ENCODE assay signal across 10 cellular contexts in genomic region chr11:125627236-125627910, GRCh38. TPM values are rescaled to one million over a fixed set of nuclear protein-coding genes. Genes with fewer than 3 reads are reported as not detected.
A peak's percentile ranks its signal among the peaks of the same experiment; 100 is the strongest.
DNase-seq lines count a peak whose midpoint lies in the region; ATAC-seq, FAIRE-seq and TF ChIP-seq lines count a peak whose summit lies in the region.
"Had no signal": no experiment of that assay in that cellular context is flagged by ENCODE, and none has a peak within 500 bp of the region (broad histone marks: within the 10 kb centered on the region; RNA-seq: fewer than 3 reads in every experiment).

No MANE protein-coding gene starts in this region.

- TF ChIP-seq POLR2A in HepG2 (IDR thresholded peaks at IDR 0.05; ENCODE audit: insufficient read depth in 1 of 2, low read depth in 2 of 2, low read length in 2 of 2), result no peak
- no peak for TF ChIP-seq POLR2A in right lobe of liver (IDR thresholded peaks at IDR 0.05)

- peaks cover 27% of the 10 kb centered on the region for H3K79me2 ChIP-seq in HepG2 (ENCODE audit: insufficient read depth, low read length)

- H2AFZ ChIP-seq in HepG2 (ENCODE audit: low read length), result no peak overlapping the region

- TF ChIP-seq EP300 in HepG2 (IDR thresholded peaks at IDR 0.05; ENCODE audit: low read depth in 2 of 2, low read length in 2 of 2) (no peak), HepG2 (CRISPR knock-in tag; IDR thresholded peaks at IDR 0.05; ENCODE audit: borderline replicate concordance) (no peak)

- H3K9me3 ChIP-seq in HepG2 (ENCODE audit: low read length), result no peaks in the 10 kb centered on the region
- no peaks in the 10 kb centered on the region for H3K9me3 ChIP-seq in right lobe of liver
- no peaks in the 10 kb centered on the region for H3K9me3 ChIP-seq in WERI-Rb-1 (ENCODE audit: severe bottlenecking)
- H3K9me3 ChIP-seq: thyroid gland had no signal

- H3K9ac ChIP-seq in HepG2 (ENCODE audit: insufficient read depth, low read depth, low read length), result peak overlapping the region; percentile 85

- CTCF ChIA-PET in HepG2 (lab: Yijun Ruan, JAX; ENCODE audit: low intra/inter-chr PET ratio, low total read pairs), result no interaction called here

- no peak for DNase-seq in HepG2 (ENCODE audit: low spot score)
- no peak for DNase-seq in right lobe of liver
- no peak for DNase-seq in WERI-Rb-1
- DNase-seq in foreskin keratinocyte, result peak; percentile 5 to 19
- no peak for DNase-seq in NAMALWA (ENCODE audit: low spot score)
- DNase-seq in Right ventricle myocardium superior, result no peak
- no peak for DNase-seq in NCI-H2107 treated with DMSO at 0.1 percent for 48 hours (lab: John Stamatoyannopoulos, UW; ENCODE audit: unreplicated experiment)
- DNase-seq: thyroid gland had no signal

- no peaks in the 10 kb centered on the region for H4K20me1 ChIP-seq in HepG2 (ENCODE audit: insufficient read depth, low read length)

- peak overlapping the region; percentile 93 for H3K4me2 ChIP-seq in HepG2 (ENCODE audit: low read depth, low read length)

- TF ChIP-seq CTCF in HepG2 (CRISPR knock-in tag; IDR thresholded peaks at IDR 0.05), result no peak
- no peak for TF ChIP-seq CTCF in right lobe of liver (IDR thresholded peaks at IDR 0.05)
- no peak for TF ChIP-seq CTCF in WERI-Rb-1 (IDR thresholded peaks at IDR 0.05; ENCODE audit: low read depth, low read length)
- TF ChIP-seq CTCF in foreskin keratinocyte (conservative IDR thresholded peaks at IDR 0.05), result no peak

- peaks cover 4 to 9% of the 10 kb centered on the region in 2 experiments; a peak in 3 of 5 replicates for H3K36me3 ChIP-seq in HepG2 (replicated peaks in 1 of 2; ENCODE audit: control insufficient read depth in 1 of 2, insufficient read depth in 2 of 2, low read length in 2 of 2)
- H3K36me3 ChIP-seq in right lobe of liver, result no peaks in the 10 kb centered on the region
- peaks cover 54% of the 10 kb centered on the region for H3K36me3 ChIP-seq in WERI-Rb-1
- H3K36me3 ChIP-seq: thyroid gland had no signal

- POLR2A ChIA-PET in HepG2 (lab: Yijun Ruan, JAX), result interaction anchor here (3.1 kb wide), 1 partner anchor 35 kb away, joined by 24 read pairs; the partner anchor contains the start of gene STT3A

- BruUV-seq in HepG2 (replicated peaks; lab: Mats Ljungman, UMichigan), result no TSS peak

- no peak for ATAC-seq in HepG2
- no peak for ATAC-seq in right lobe of liver
- no peak for ATAC-seq in foreskin keratinocyte
- ATAC-seq in Right ventricle myocardium superior (ENCODE audit: poor library complexity), result no peak
- ATAC-seq in HG02973 (IDR thresholded peaks at IDR 0.05; ENCODE audit: unreplicated experiment), result no peak

- WGBS in HepG2 (ENCODE audit: low lambda C conversion rate), result 66% methylated on average over 7 of the region's 7 CpGs
- WGBS in right lobe of liver (ENCODE audit: insufficient coverage, low coverage, low lambda C conversion rate, missing lambda C conversion rate), result 67% methylated on average over 7 of the region's 7 CpGs

- H3K4me3 ChIP-seq in HepG2 (replicated peaks in 1 of 3; ENCODE audit: insufficient read depth in 1 of 3, low read depth in 2 of 3, low read length in 3 of 3), result peak overlapping the region; percentile 79 to 90 (median 79); a peak in 5 of 6 replicates
- no peak overlapping the region for H3K4me3 ChIP-seq in right lobe of liver
- peak overlapping the region; percentile 97 for H3K4me3 ChIP-seq in WERI-Rb-1 (ENCODE audit: low read depth, low read length)

- TF ChIP-seq RAD21 in HepG2 (CRISPR knock-in tag; IDR thresholded peaks at IDR 0.05), result no peak

- H3K4me1 ChIP-seq in HepG2 (ENCODE audit: insufficient read depth, low read length) (peaks cover 29% of the 10 kb centered on the region), right lobe of liver (peaks cover 0 to 8% (median 4%) of the 10 kb centered on the region in 4 donors), foreskin keratinocyte (peaks cover 10% of the 10 kb centered on the region)

- H3K27me3 ChIP-seq in HepG2 (ENCODE audit: control insufficient read depth in 1 of 2, insufficient read depth in 2 of 2, low read length in 2 of 2) (no peaks in the 10 kb centered on the region; a peak in 1 of 5 replicates), right lobe of liver (no peaks in the 10 kb centered on the region), WERI-Rb-1 (ENCODE audit: insufficient read depth, low read depth, severe bottlenecking) (no peaks in the 10 kb centered on the region), foreskin keratinocyte (no peaks in the 10 kb centered on the region)
- H3K27me3 ChIP-seq: thyroid gland had no signal

- intact Hi-C loops in HepG2 (cut with micrococcal nuclease; ENCODE audit: unreplicated experiment), result no loop called here
- intact Hi-C loops in right lobe of liver (cut with DNase I), result no loop called here
- intact Hi-C loops in Right ventricle myocardium superior (cut with DNase I), result loop anchor here (10.0 kb wide), 2 partner anchors 53 to 247 kb away; no protein-coding TSS in a partner anchor

- H3K27ac ChIP-seq in HepG2 (ENCODE audit: extremely low read length, insufficient read depth, low read length), result peak overlapping the region; percentile 87
- H3K27ac ChIP-seq in right lobe of liver, result no peak overlapping the region
- no peak overlapping the region; the same call in 1 of the 2 replicates for H3K27ac ChIP-seq in WERI-Rb-1
- H3K27ac ChIP-seq in foreskin keratinocyte, result peak overlapping the region; percentile 82
- H3K27ac ChIP-seq: thyroid gland had no signal

- FAIRE-seq in HepG2 (lab: Jason Lieb, UNC), result no peak

- in situ Hi-C loops in HepG2 (cut with HindIII; ENCODE audit: extremely low pct_ligation_motif_present, low pct_unique_long_range_greater_than_20kb), result loop anchor here (5.0 to 25.0 kb wide), 2 partner anchors 245 to 585 kb away; partner anchors contain the start of genes FAM118B and RPUSD4

RNA-seq across cellular contexts. Expression of gene CHEK1, which starts 2.4 kb away (rescaled TPM):
- total RNA-seq in HepG2 (2016; rRNA removed; fragmentation: Illumina TruSeq; extraction: Trizol) (83.2 and 152 TPM in 2 replicates), right lobe of liver (1 to 10 TPM in 4 of 6 experiments, under 1 TPM in 2; 0.59 to 6.9 (median 1.7) TPM), foreskin keratinocyte (56.8 and 61.0 TPM in 2 replicates), Right ventricle myocardium superior (0.83 TPM)
- total RNA-seq in HepG2 (2016; cell fraction: cytosol; rRNA removed; fragmentation: Illumina TruSeq; extraction: Trizol; ENCODE audit: low read depth), result 21.4 and 24.7 TPM in 2 replicates
- total RNA-seq in HepG2 (2016; cell fraction: insoluble cytoplasmic fraction; rRNA removed; fragmentation: Illumina TruSeq; extraction: Trizol), result 81.6 and 154 TPM in 2 replicates
- total RNA-seq in HepG2 (2016; cell fraction: membrane; rRNA removed; fragmentation: Illumina TruSeq; extraction: Trizol), result 46.5 and 56.2 TPM in 2 replicates
- 56.3 and 62.5 TPM in 2 replicates for total RNA-seq in HepG2 (2016; cell fraction: nucleus; rRNA removed; fragmentation: Illumina TruSeq; extraction: Trizol)
- polyA plus RNA-seq in HepG2 (2011; rRNA removed) (11.0 and 17.8 TPM in 2 replicates), foreskin keratinocyte (26.3 and 32.9 TPM in 2 replicates)
- polyA plus RNA-seq in HepG2 (2011; cell fraction: cytosol; rRNA removed), result 8.6 and 9.4 TPM in 2 replicates
- polyA plus RNA-seq in HepG2 (2011; cell fraction: nucleus; rRNA removed), result 8.6 and 9.6 TPM in 2 replicates
- polyA plus RNA-seq in HepG2 (2012), result 10.1 and 24.7 TPM in 2 replicates
- polyA plus RNA-seq in HepG2 (2016; cell fraction: cytosol; fragmentation: Illumina TruSeq; extraction: Trizol; ENCODE audit: low read depth), result 14.9 and 15.0 TPM in 2 replicates
- 102 and 108 TPM in 2 replicates for polyA plus RNA-seq in HepG2 (2016; cell fraction: insoluble cytoplasmic fraction; fragmentation: Illumina TruSeq; extraction: Trizol; ENCODE audit: low read depth)
- 30.1 and 31.3 TPM in 2 replicates for polyA plus RNA-seq in HepG2 (2016; cell fraction: membrane; fragmentation: Illumina TruSeq; extraction: Trizol; ENCODE audit: low read depth)
- polyA plus RNA-seq in HepG2 (2016; cell fraction: nucleus; fragmentation: Illumina TruSeq; extraction: Trizol; ENCODE audit: insufficient read depth, low read depth), result 56.2 and 66.9 TPM in 2 replicates
- 11.3 and 21.3 TPM in 2 replicates for polyA minus RNA-seq in HepG2 (2011; rRNA and poly(A)+ RNA removed; ENCODE audit: low replicate concordance)
- polyA minus RNA-seq in HepG2 (2011; cell fraction: cytosol; rRNA and poly(A)+ RNA removed), result 12.0 and 13.8 TPM in 2 replicates
- 32.1 and 40.6 TPM in 2 replicates for polyA minus RNA-seq in HepG2 (2011; cell fraction: nucleus; rRNA and poly(A)+ RNA removed)

RNA-seq across cellular contexts. Expression of gene STT3A, which starts 34.7 kb away (rescaled TPM):
- total RNA-seq in HepG2 (2016; rRNA removed; fragmentation: Illumina TruSeq; extraction: Trizol), result 141 and 229 TPM in 2 replicates
- 15.9 and 18.0 TPM in 2 replicates for total RNA-seq in HepG2 (2016; cell fraction: cytosol; rRNA removed; fragmentation: Illumina TruSeq; extraction: Trizol; ENCODE audit: low read depth)
- 132 and 230 TPM in 2 replicates for total RNA-seq in HepG2 (2016; cell fraction: insoluble cytoplasmic fraction; rRNA removed; fragmentation: Illumina TruSeq; extraction: Trizol)
- total RNA-seq in HepG2 (2016; cell fraction: membrane; rRNA removed; fragmentation: Illumina TruSeq; extraction: Trizol), result 41.6 and 47.1 TPM in 2 replicates
- 206 and 227 TPM in 2 replicates for total RNA-seq in HepG2 (2016; cell fraction: nucleus; rRNA removed; fragmentation: Illumina TruSeq; extraction: Trizol)
- 314 and 319 TPM in 2 replicates for polyA plus RNA-seq in HepG2 (2011; rRNA removed)
- 246 and 346 TPM in 2 replicates for polyA plus RNA-seq in HepG2 (2011; cell fraction: cytosol; rRNA removed)
- polyA plus RNA-seq in HepG2 (2011; cell fraction: nucleus; rRNA removed), result 97.8 and 129 TPM in 2 replicates
- 235 and 247 TPM in 2 replicates for polyA plus RNA-seq in HepG2 (2012)
- polyA plus RNA-seq in HepG2 (2016; cell fraction: cytosol; fragmentation: Illumina TruSeq; extraction: Trizol; ENCODE audit: low read depth), result 17.5 and 22.3 TPM in 2 replicates
- polyA plus RNA-seq in HepG2 (2016; cell fraction: insoluble cytoplasmic fraction; fragmentation: Illumina TruSeq; extraction: Trizol; ENCODE audit: low read depth), result 131 and 134 TPM in 2 replicates
- polyA plus RNA-seq in HepG2 (2016; cell fraction: membrane; fragmentation: Illumina TruSeq; extraction: Trizol; ENCODE audit: low read depth), result 31.9 and 40.3 TPM in 2 replicates
- 266 and 272 TPM in 2 replicates for polyA plus RNA-seq in HepG2 (2016; cell fraction: nucleus; fragmentation: Illumina TruSeq; extraction: Trizol; ENCODE audit: insufficient read depth, low read depth)
- polyA minus RNA-seq in HepG2 (2011; rRNA and poly(A)+ RNA removed; ENCODE audit: low replicate concordance), result 944 and 2,048 TPM in 2 replicates
- 324 and 343 TPM in 2 replicates for polyA minus RNA-seq in HepG2 (2011; cell fraction: cytosol; rRNA and poly(A)+ RNA removed)
- polyA minus RNA-seq in HepG2 (2011; cell fraction: nucleus; rRNA and poly(A)+ RNA removed), result 233 and 287 TPM in 2 replicates
- total RNA-seq in right lobe of liver, result 100 to 1,000 TPM in 1 of 6 experiments, 10 to 100 TPM in 5; 73.3 to 108 (median 86.8) TPM
- total RNA-seq in foreskin keratinocyte, result 171 and 189 TPM in 2 replicates
- polyA plus RNA-seq in foreskin keratinocyte, result 103 and 113 TPM in 2 replicates
- 54.0 TPM for total RNA-seq in Right ventricle myocardium superior

RNA-seq across cellular contexts. Expression of gene ACRV1, which starts 53.3 kb away (rescaled TPM):
- total RNA-seq in HepG2 (2016; rRNA removed; fragmentation: Illumina TruSeq; extraction: Trizol) (not detected in 2 replicates), right lobe of liver (not detected), foreskin keratinocyte (not detected in 2 replicates), Right ventricle myocardium superior (not detected)
- total RNA-seq in HepG2 (2016; cell fraction: cytosol; rRNA removed; fragmentation: Illumina TruSeq; extraction: Trizol; ENCODE audit: low read depth), result not detected in 2 replicates
- not detected in 2 replicates for total RNA-seq in HepG2 (2016; cell fraction: insoluble cytoplasmic fraction; rRNA removed; fragmentation: Illumina TruSeq; extraction: Trizol)
- not detected in 2 replicates for total RNA-seq in HepG2 (2016; cell fraction: membrane; rRNA removed; fragmentation: Illumina TruSeq; extraction: Trizol)
- not detected in 2 replicates for total RNA-seq in HepG2 (2016; cell fraction: nucleus; rRNA removed; fragmentation: Illumina TruSeq; extraction: Trizol)
- polyA plus RNA-seq in HepG2 (2011; rRNA removed) (0.09 TPM in 1 of 2 replicates, not detected in the other), foreskin keratinocyte (not detected in 2 replicates)
- not detected in 2 replicates for polyA plus RNA-seq in HepG2 (2011; cell fraction: cytosol; rRNA removed)
- polyA plus RNA-seq in HepG2 (2011; cell fraction: nucleus; rRNA removed), result not detected in 2 replicates
- 0.11 TPM in 1 of 2 replicates, not detected in the other for polyA plus RNA-seq in HepG2 (2012)
- not detected in 2 replicates for polyA plus RNA-seq in HepG2 (2016; cell fraction: cytosol; fragmentation: Illumina TruSeq; extraction: Trizol; ENCODE audit: low read depth)
- polyA plus RNA-seq in HepG2 (2016; cell fraction: insoluble cytoplasmic fraction; fragmentation: Illumina TruSeq; extraction: Trizol; ENCODE audit: low read depth), result not detected in 2 replicates
- not detected in 2 replicates for polyA plus RNA-seq in HepG2 (2016; cell fraction: membrane; fragmentation: Illumina TruSeq; extraction: Trizol; ENCODE audit: low read depth)
- not detected in 2 replicates for polyA plus RNA-seq in HepG2 (2016; cell fraction: nucleus; fragmentation: Illumina TruSeq; extraction: Trizol; ENCODE audit: insufficient read depth, low read depth)
- polyA minus RNA-seq in HepG2 (2011; rRNA and poly(A)+ RNA removed; ENCODE audit: low replicate concordance), result 0.33 TPM in 1 of 2 replicates, not detected in the other
- polyA minus RNA-seq in HepG2 (2011; cell fraction: cytosol; rRNA and poly(A)+ RNA removed), result not detected in 2 replicates
- not detected in 2 replicates for polyA minus RNA-seq in HepG2 (2011; cell fraction: nucleus; rRNA and poly(A)+ RNA removed)
- total RNA-seq: thyroid gland had no signal
- polyA plus RNA-seq: esophagus had no signal

RNA-seq across cellular contexts. Expression of gene EI24, which starts 58.1 kb away (rescaled TPM):
- total RNA-seq in HepG2 (2016; rRNA removed; fragmentation: Illumina TruSeq; extraction: Trizol), result 126 and 138 TPM in 2 replicates
- 208 and 212 TPM in 2 replicates for total RNA-seq in HepG2 (2016; cell fraction: cytosol; rRNA removed; fragmentation: Illumina TruSeq; extraction: Trizol; ENCODE audit: low read depth)
- total RNA-seq in HepG2 (2016; cell fraction: insoluble cytoplasmic fraction; rRNA removed; fragmentation: Illumina TruSeq; extraction: Trizol), result 124 and 136 TPM in 2 replicates
- total RNA-seq in HepG2 (2016; cell fraction: membrane; rRNA removed; fragmentation: Illumina TruSeq; extraction: Trizol), result 398 and 405 TPM in 2 replicates
- total RNA-seq in HepG2 (2016; cell fraction: nucleus; rRNA removed; fragmentation: Illumina TruSeq; extraction: Trizol), result 62.3 and 65.1 TPM in 2 replicates
- 70.0 and 84.7 TPM in 2 replicates for polyA plus RNA-seq in HepG2 (2011; rRNA removed)
- 74.3 and 105 TPM in 2 replicates for polyA plus RNA-seq in HepG2 (2011; cell fraction: cytosol; rRNA removed)
- polyA plus RNA-seq in HepG2 (2011; cell fraction: nucleus; rRNA removed), result 19.8 and 28.7 TPM in 2 replicates
- polyA plus RNA-seq in HepG2 (2012), result 55.7 and 63.2 TPM in 2 replicates
- 321 and 335 TPM in 2 replicates for polyA plus RNA-seq in HepG2 (2016; cell fraction: cytosol; fragmentation: Illumina TruSeq; extraction: Trizol; ENCODE audit: low read depth)
- polyA plus RNA-seq in HepG2 (2016; cell fraction: insoluble cytoplasmic fraction; fragmentation: Illumina TruSeq; extraction: Trizol; ENCODE audit: low read depth), result 170 and 183 TPM in 2 replicates
- 442 and 463 TPM in 2 replicates for polyA plus RNA-seq in HepG2 (2016; cell fraction: membrane; fragmentation: Illumina TruSeq; extraction: Trizol; ENCODE audit: low read depth)
- polyA plus RNA-seq in HepG2 (2016; cell fraction: nucleus; fragmentation: Illumina TruSeq; extraction: Trizol; ENCODE audit: insufficient read depth, low read depth), result 109 and 110 TPM in 2 replicates
- 105 and 116 TPM in 2 replicates for polyA minus RNA-seq in HepG2 (2011; rRNA and poly(A)+ RNA removed; ENCODE audit: low replicate concordance)
- polyA minus RNA-seq in HepG2 (2011; cell fraction: cytosol; rRNA and poly(A)+ RNA removed), result 34.0 and 35.6 TPM in 2 replicates
- 20.9 and 25.4 TPM in 2 replicates for polyA minus RNA-seq in HepG2 (2011; cell fraction: nucleus; rRNA and poly(A)+ RNA removed)
- total RNA-seq in right lobe of liver, result 100 to 1,000 TPM in 5 of 6 experiments, 10 to 100 TPM in 1; 74.4 to 232 (median 113) TPM
- total RNA-seq in foreskin keratinocyte, result 179 and 183 TPM in 2 replicates
- polyA plus RNA-seq in foreskin keratinocyte, result 128 and 163 TPM in 2 replicates
- total RNA-seq in Right ventricle myocardium superior, result 53.0 TPM

Comparison
In these comparisons a context has a peak if more than half of its experiments do, and no peak if none do; other contexts are left out.
1. H3K27ac ChIP-seq: peak in HepG2 (single experiment) and foreskin keratinocyte (single experiment); none in right lobe of liver (0 of 3) and WERI-Rb-1 (single experiment).
2. H3K4me3 ChIP-seq: peak in HepG2 (3 of 3) and WERI-Rb-1 (single experiment); none in right lobe of liver (0 of 3).
3. DNase-seq: peak in foreskin keratinocyte (2 of 2); none in HepG2 (single experiment), right lobe of liver (0 of 3), WERI-Rb-1 (single experiment), NAMALWA (single experiment), Right ventricle myocardium superior (single experiment) and NCI-H2107 treated with DMSO at 0.1 percent for 48 hours (single experiment).